ENCODE assay signal across 5 cellular contexts in genomic region chr1:241744591-241744990, GRCh38.
"Had no signal": no experiment of that assay in that cellular context is flagged by ENCODE, and none has a peak within 500 bp of the region (broad histone marks: within the 10 kb centered on the region; RNA-seq: fewer than 3 reads in every experiment).

No MANE protein-coding gene starts in this region.

- H3K4me3 ChIP-seq: GM23338, K562 had no signal

- H3K4me2 ChIP-seq: GM23338 had no signal

- DNase-seq: H9, HCEC 1CT, IMR-90 had no signal

- H2AFZ ChIP-seq: GM23338 had no signal
